Comparison of ENCODE assay signal across 10 cellular contexts in the genomic region with DNA sequence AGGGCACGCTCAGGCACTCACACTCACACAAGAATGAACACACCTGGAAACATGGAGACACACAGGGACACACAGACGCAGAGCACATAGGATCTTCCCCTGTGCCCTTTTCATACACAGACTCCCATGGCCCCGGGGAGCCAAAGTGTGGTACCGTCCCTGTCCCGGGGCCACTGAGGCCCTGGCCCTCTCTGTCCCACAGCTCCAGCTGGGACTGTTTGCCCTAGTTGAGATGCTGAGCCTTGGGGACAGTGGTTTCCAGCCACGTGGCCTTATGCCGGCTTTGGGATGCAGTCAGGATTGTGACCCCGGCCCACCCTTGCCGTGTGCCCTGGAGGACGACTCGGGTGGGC.
DNase-seq lines count a peak whose midpoint lies in the region; ATAC-seq and TF ChIP-seq lines count a peak whose summit lies in the region.
"Had no signal": no experiment of that assay in that cellular context is flagged by ENCODE, and none has a peak within 500 bp of the region (broad histone marks: within the 10 kb centered on the region; RNA-seq: fewer than 3 reads in every experiment).

No MANE protein-coding gene starts in this region.

- peak overlapping the region; percentile 85 for H3K4me2 ChIP-seq in KMS-11

- H3K4me1 ChIP-seq in KMS-11 (ENCODE audit: low read depth, poor library complexity, severe bottlenecking) (peaks cover 57% of the 10 kb centered on the region), gastroesophageal sphincter (peaks cover 0 to 82% (median 33%) of the 10 kb centered on the region in 3 donors)

- 80% methylated on average over 1 of the region's 11 CpGs; no CpG with 5 or more reads in 1 of the 2 donors for WGBS in gastroesophageal sphincter (ENCODE audit: low coverage in 1 of 2), 2 donors

- TF ChIP-seq CTCF in KMS-11 (conservative IDR thresholded peaks at IDR 0.05; ENCODE audit: low read depth, low read length) = no peak
- no peak for TF ChIP-seq CTCF in WERI-Rb-1 (IDR thresholded peaks at IDR 0.05; ENCODE audit: low read depth, low read length)
- TF ChIP-seq CTCF in gastroesophageal sphincter (IDR thresholded peaks at IDR 0.05) = no peak
- no peak for TF ChIP-seq CTCF in progenitor cell of endocrine pancreas (IDR thresholded peaks at IDR 0.05; ENCODE audit: unreplicated experiment)

- H3K4me1 Mint-ChIP-seq in stimulated activated naive B cell treated with anti-CD40 and anti-IgM and Interleukin-4, amounts not matched to agents 10 μg/mL and 1 μg/mL and 100 μg/mL, for 72 hours = peaks cover 13 to 35% of the 10 kb centered on the region in 2 donors
- no peaks in the 10 kb centered on the region for H3K4me1 Mint-ChIP-seq in progenitor cell of endocrine pancreas (ENCODE audit: low read depth)

- H3K27ac Mint-ChIP-seq in stimulated activated naive B cell treated with anti-CD40 and anti-IgM and Interleukin-4, amounts not matched to agents 10 μg/mL and 1 μg/mL and 100 μg/mL, for 72 hours = peak overlapping the region; percentile 25
- H3K27ac Mint-ChIP-seq in progenitor cell of endocrine pancreas = no peak overlapping the region
- H3K27ac Mint-ChIP-seq: dendritic cell treated with granulocyte-macrophage colony-stimulating factor and Interleukin-4, amounts not matched to agents 40 ng/mL and 50 ng/mL, for 4 days had no signal

- no peaks in the 10 kb centered on the region for H3K9me3 Mint-ChIP-seq in stimulated activated naive B cell treated with anti-CD40 and anti-IgM and Interleukin-4, amounts not matched to agents 10 μg/mL and 1 μg/mL and 100 μg/mL, for 72 hours
- no peaks in the 10 kb centered on the region for H3K9me3 Mint-ChIP-seq in progenitor cell of endocrine pancreas (ENCODE audit: low read depth)
- H3K9me3 Mint-ChIP-seq: dendritic cell treated with granulocyte-macrophage colony-stimulating factor and Interleukin-4, amounts not matched to agents 40 ng/mL and 50 ng/mL, for 4 days; IgD-negative memory B cell had no signal

- no peak for TF ChIP-seq POLR2A in gastroesophageal sphincter (IDR thresholded peaks at IDR 0.05)

- H3K79me2 ChIP-seq in KMS-11 (ENCODE audit: insufficient read depth, low read depth) = no peaks in the 10 kb centered on the region; the same call in 1 of the 2 replicates

- H3K9me3 ChIP-seq in WERI-Rb-1 (ENCODE audit: severe bottlenecking) (no peaks in the 10 kb centered on the region), gastroesophageal sphincter (no peaks in the 10 kb centered on the region)

- no peak overlapping the region for H3K4me3 ChIP-seq in KMS-11 (IDR thresholded peaks at IDR 0.05; ENCODE audit: insufficient read depth, low read depth, low read length)
- no peak overlapping the region for H3K4me3 ChIP-seq in WERI-Rb-1 (ENCODE audit: low read depth, low read length)
- no peak overlapping the region for H3K4me3 ChIP-seq in gastroesophageal sphincter

- ATAC-seq in gastroesophageal sphincter (no peak), GM19463 (IDR thresholded peaks at IDR 0.05; ENCODE audit: unreplicated experiment) (no peak)
- no peak for ATAC-seq in stimulated activated naive B cell treated with anti-CD40 and anti-IgM and Interleukin-4, amounts not matched to agents 10 μg/mL and 1 μg/mL and 100 μg/mL, for 72 hours (replicated peaks)

- H3K27me3 ChIP-seq in KMS-11 (ENCODE audit: insufficient read depth, low read depth) (no peaks in the 10 kb centered on the region), WERI-Rb-1 (ENCODE audit: insufficient read depth, low read depth, severe bottlenecking) (no peaks in the 10 kb centered on the region), gastroesophageal sphincter (no peaks in the 10 kb centered on the region)

- no peak for TF ChIP-seq EP300 in gastroesophageal sphincter (IDR thresholded peaks at IDR 0.05)

- H3K27me3 Mint-ChIP-seq in stimulated activated naive B cell treated with anti-CD40 and anti-IgM and Interleukin-4, amounts not matched to agents 10 μg/mL and 1 μg/mL and 100 μg/mL, for 72 hours = no peaks in the 10 kb centered on the region
- no peaks in the 10 kb centered on the region for H3K27me3 Mint-ChIP-seq in progenitor cell of endocrine pancreas
- H3K27me3 Mint-ChIP-seq: dendritic cell treated with granulocyte-macrophage colony-stimulating factor and Interleukin-4, amounts not matched to agents 40 ng/mL and 50 ng/mL, for 4 days had no signal

- H3K36me3 ChIP-seq in KMS-11 (ENCODE audit: insufficient read depth) (no peaks in the 10 kb centered on the region), WERI-Rb-1 (peaks cover 76% of the 10 kb centered on the region), gastroesophageal sphincter (peaks cover 0 to 80% of the 10 kb centered on the region in 2 donors)

- no peak for DNase-seq in WERI-Rb-1
- DNase-seq in stimulated activated naive B cell treated with anti-CD40 and anti-IgM and Interleukin-4, amounts not matched to agents 10 μg/mL and 1 μg/mL and 100 μg/mL, for 72 hours = no peak
- no peak for DNase-seq in activated gamma-delta T cell (lab: John Stamatoyannopoulos, UW)
- DNase-seq in stimulated activated naive CD4-positive, alpha-beta T cell (lab: John Stamatoyannopoulos, UW) = no peak
- DNase-seq in progenitor cell of endocrine pancreas (ENCODE audit: low spot score, unreplicated experiment) = no peak

- H3K27ac ChIP-seq in KMS-11 (peak overlapping the region; percentile 98), WERI-Rb-1 (peak overlapping the region; percentile 49), gastroesophageal sphincter (peak overlapping the region; percentile 55 to 93 (median 90))

- H3K4me3 Mint-ChIP-seq in stimulated activated naive B cell treated with anti-CD40 and anti-IgM and Interleukin-4, amounts not matched to agents 10 μg/mL and 1 μg/mL and 100 μg/mL, for 72 hours = no peak overlapping the region
- H3K4me3 Mint-ChIP-seq in progenitor cell of endocrine pancreas (ENCODE audit: low read depth) = no peak overlapping the region
- H3K4me3 Mint-ChIP-seq: dendritic cell treated with granulocyte-macrophage colony-stimulating factor and Interleukin-4, amounts not matched to agents 40 ng/mL and 50 ng/mL, for 4 days had no signal

- H3K9ac ChIP-seq in KMS-11 = peak overlapping the region; percentile 90

- no peak overlapping the region for H2AFZ ChIP-seq in KMS-11 (ENCODE audit: low read depth)

- H4K20me1 ChIP-seq in KMS-11 (ENCODE audit: insufficient read depth) = no peaks in the 10 kb centered on the region

- H3K36me3 Mint-ChIP-seq in stimulated activated naive B cell treated with anti-CD40 and anti-IgM and Interleukin-4, amounts not matched to agents 10 μg/mL and 1 μg/mL and 100 μg/mL, for 72 hours = peaks cover 14 to 28% of the 10 kb centered on the region in 2 donors
- peaks cover 5% of the 10 kb centered on the region for H3K36me3 Mint-ChIP-seq in progenitor cell of endocrine pancreas (ENCODE audit: insufficient read depth)
